ENCODE assay signal across 8 cellular contexts in genomic region chr2:121810959-121811853, GRCh38. TPM values are rescaled to one million over a fixed set of nuclear protein-coding genes. Genes with fewer than 3 reads are reported as not detected.
DNase-seq lines count a peak whose midpoint lies in the region; ATAC-seq and TF ChIP-seq lines count a peak whose summit lies in the region.

No MANE protein-coding gene starts in this region.

- TF ChIP-seq CTCF in Calu3 (IDR thresholded peaks at IDR 0.05; ENCODE audit: unreplicated experiment): peak; percentile 34
- TF ChIP-seq CTCF in adrenal gland (IDR thresholded peaks at IDR 0.05): peak; percentile 24 to 62 (median 52)
- TF ChIP-seq CTCF in left ventricle myocardium inferior (IDR thresholded peaks at IDR 0.05; ENCODE audit: borderline replicate concordance): peak; percentile 70
- TF ChIP-seq CTCF in sigmoid colon (IDR thresholded peaks at IDR 0.05): peak in 2 of 4 experiments; percentile 28 to 33

- intact Hi-C loops in Calu3 (cut with micrococcal nuclease; ENCODE audit: unreplicated experiment) (loop anchor here (5.0 kb wide), 1 partner anchor 156 kb away; no protein-coding TSS in a partner anchor), adrenal gland (cut with DNase I) (no loop called here), left ventricle myocardium inferior (cut with micrococcal nuclease) (no loop called here), sigmoid colon (cut with DNase I) (no loop called here)

- peaks cover 15% of the 10 kb centered on the region for H3K27me3 Mint-ChIP-seq in Calu3 (ENCODE audit: unreplicated experiment)

- no peak for TF ChIP-seq EP300 in sigmoid colon (IDR thresholded peaks at IDR 0.05)

- no peak overlapping the region for H3K27ac Mint-ChIP-seq in Calu3 (ENCODE audit: unreplicated experiment)

- no peak overlapping the region for H3K4me3 Mint-ChIP-seq in Calu3 (ENCODE audit: low read depth, unreplicated experiment)

- no peak for TF ChIP-seq POLR2A in adrenal gland (IDR thresholded peaks at IDR 0.05)
- TF ChIP-seq POLR2A in sigmoid colon (IDR thresholded peaks at IDR 0.05): no peak

- peaks cover 12% of the 10 kb centered on the region for H3K4me1 Mint-ChIP-seq in Calu3 (ENCODE audit: low read depth, unreplicated experiment)

- no peaks in the 10 kb centered on the region for H3K27me3 ChIP-seq in adrenal gland
- H3K27me3 ChIP-seq in left ventricle myocardium inferior (ENCODE audit: low read depth): peaks cover 3% of the 10 kb centered on the region
- no peaks in the 10 kb centered on the region for H3K27me3 ChIP-seq in sigmoid colon

- H3K4me3 ChIP-seq in adrenal gland (no peak overlapping the region), left ventricle myocardium inferior (no peak overlapping the region), sigmoid colon (no peak overlapping the region)

- ATAC-seq in GM18907 (IDR thresholded peaks at IDR 0.05; ENCODE audit: unreplicated experiment) (peak; percentile 94), HG03280 (IDR thresholded peaks at IDR 0.05; ENCODE audit: unreplicated experiment) (peak; percentile 87), GM19397 (IDR thresholded peaks at IDR 0.05; ENCODE audit: unreplicated experiment) (no peak)

- H3K9me3 Mint-ChIP-seq in Calu3 (ENCODE audit: low read depth, unreplicated experiment): no peaks in the 10 kb centered on the region

- 27 to 33% (median 32%) methylated on average over 14 to 17 of the region's 17 CpGs for WGBS in adrenal gland, 4 donors
- WGBS in sigmoid colon, 2 donors: 35 to 43% methylated on average over 17 of the region's 17 CpGs

- H3K27ac ChIP-seq in adrenal gland (no peak overlapping the region), left ventricle myocardium inferior (replicated peaks) (peak overlapping the region; percentile 25), sigmoid colon (no peak overlapping the region)

- peak; percentile 58 for DNase-seq in Calu3
- DNase-seq in NCI-H2171 treated with DMSO at 0.1 percent for 48 hours (lab: John Stamatoyannopoulos, UW): peak; percentile 62
- peak; percentile 56 to 84 (median 63) for DNase-seq in adrenal gland
- DNase-seq in left ventricle myocardium inferior: peak; percentile 50
- peak; percentile 74 for DNase-seq in sigmoid colon

- CTCF ChIA-PET in Calu3 (lab: Charles Lee): interaction anchor here (0.6 to 1.3 kb wide), 6 partner anchors 21 to 504 kb away, joined by 3 to 6 read pairs (median 4); no protein-coding TSS in a partner anchor

- no TSS peak for BruUV-seq in Calu3 (replicated peaks; lab: Mats Ljungman, UMichigan)

- H3K4me1 ChIP-seq in adrenal gland (replicated peaks in 1 of 2): no peaks in the 10 kb centered on the region
- H3K4me1 ChIP-seq in left ventricle myocardium inferior: peaks cover 12% of the 10 kb centered on the region
- no peaks in the 10 kb centered on the region for H3K4me1 ChIP-seq in sigmoid colon

- no peaks in the 10 kb centered on the region for H3K36me3 Mint-ChIP-seq in Calu3 (ENCODE audit: insufficient read depth, unreplicated experiment)

- H3K36me3 ChIP-seq in adrenal gland (replicated peaks in 1 of 2) (no peaks in the 10 kb centered on the region), left ventricle myocardium inferior (no peaks in the 10 kb centered on the region), sigmoid colon (no peaks in the 10 kb centered on the region)

- no peaks in the 10 kb centered on the region for H3K9me3 ChIP-seq in adrenal gland (replicated peaks in 1 of 3)
- no peaks in the 10 kb centered on the region for H3K9me3 ChIP-seq in left ventricle myocardium inferior (replicated peaks)
- no peaks in the 10 kb centered on the region for H3K9me3 ChIP-seq in sigmoid colon

RNA-seq across cellular contexts. Expression of gene TSN, which starts 55.8 kb away (rescaled TPM):
- total RNA-seq in Calu3 (2022) (125 and 142 TPM in 2 replicates), adrenal gland (100 to 1,000 TPM in 1 of 8 donors, 10 to 100 TPM in 7; 33.9 to 152 (median 49.6) TPM), left ventricle myocardium inferior (42.6 TPM), sigmoid colon (10 to 100 TPM; 24.8 to 51.5 (median 42.0) TPM)
- polyA plus RNA-seq in adrenal gland (10 to 100 TPM; 16.3 to 53.4 (median 17.2) TPM), sigmoid colon (10 to 100 TPM; 15.6 to 37.0 (median 18.7) TPM)
